In the genomic region with DNA sequence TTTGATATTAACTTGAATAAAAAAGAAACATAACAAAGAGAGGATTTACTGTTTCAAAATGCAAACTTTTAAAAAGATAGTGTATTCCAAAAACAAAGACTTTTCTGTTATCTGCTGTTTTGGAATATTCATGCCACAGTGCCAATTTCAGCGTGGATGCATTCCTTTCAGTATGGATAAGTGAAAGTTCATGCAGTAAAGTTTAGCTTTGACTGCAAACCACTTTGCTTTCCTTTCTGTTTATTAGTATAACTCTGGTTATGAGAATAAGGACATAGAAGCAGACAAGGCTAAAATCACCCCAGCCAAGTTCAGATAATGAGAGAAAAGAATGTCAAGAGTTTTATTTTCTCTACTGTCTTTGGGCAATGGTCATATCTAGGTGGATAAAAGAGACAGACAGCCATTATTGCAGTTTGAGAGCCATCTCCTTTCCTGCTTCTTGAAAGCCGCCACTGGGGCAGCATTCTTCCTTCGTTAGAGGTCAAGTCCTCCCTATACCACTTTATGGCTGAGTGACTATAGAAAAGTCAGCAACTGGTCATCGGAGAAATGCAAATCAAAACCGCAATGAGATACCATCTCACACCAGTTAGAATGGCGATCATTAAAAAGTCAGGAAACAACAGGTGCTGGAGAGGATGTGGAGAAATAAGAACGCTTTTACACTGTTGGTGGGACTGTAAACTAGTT, we compare ENCODE assay signal across 1 cellular context.
TF ChIP-seq lines count a peak whose summit lies in the region.

No MANE protein-coding gene starts in this region.

TF ChIP-seq in PFSK-1, 5 proteins besides CTCF, POLR2A, EP300 and RAD21 (continued from another document):
- TF ChIP-seq, protein P1, sequence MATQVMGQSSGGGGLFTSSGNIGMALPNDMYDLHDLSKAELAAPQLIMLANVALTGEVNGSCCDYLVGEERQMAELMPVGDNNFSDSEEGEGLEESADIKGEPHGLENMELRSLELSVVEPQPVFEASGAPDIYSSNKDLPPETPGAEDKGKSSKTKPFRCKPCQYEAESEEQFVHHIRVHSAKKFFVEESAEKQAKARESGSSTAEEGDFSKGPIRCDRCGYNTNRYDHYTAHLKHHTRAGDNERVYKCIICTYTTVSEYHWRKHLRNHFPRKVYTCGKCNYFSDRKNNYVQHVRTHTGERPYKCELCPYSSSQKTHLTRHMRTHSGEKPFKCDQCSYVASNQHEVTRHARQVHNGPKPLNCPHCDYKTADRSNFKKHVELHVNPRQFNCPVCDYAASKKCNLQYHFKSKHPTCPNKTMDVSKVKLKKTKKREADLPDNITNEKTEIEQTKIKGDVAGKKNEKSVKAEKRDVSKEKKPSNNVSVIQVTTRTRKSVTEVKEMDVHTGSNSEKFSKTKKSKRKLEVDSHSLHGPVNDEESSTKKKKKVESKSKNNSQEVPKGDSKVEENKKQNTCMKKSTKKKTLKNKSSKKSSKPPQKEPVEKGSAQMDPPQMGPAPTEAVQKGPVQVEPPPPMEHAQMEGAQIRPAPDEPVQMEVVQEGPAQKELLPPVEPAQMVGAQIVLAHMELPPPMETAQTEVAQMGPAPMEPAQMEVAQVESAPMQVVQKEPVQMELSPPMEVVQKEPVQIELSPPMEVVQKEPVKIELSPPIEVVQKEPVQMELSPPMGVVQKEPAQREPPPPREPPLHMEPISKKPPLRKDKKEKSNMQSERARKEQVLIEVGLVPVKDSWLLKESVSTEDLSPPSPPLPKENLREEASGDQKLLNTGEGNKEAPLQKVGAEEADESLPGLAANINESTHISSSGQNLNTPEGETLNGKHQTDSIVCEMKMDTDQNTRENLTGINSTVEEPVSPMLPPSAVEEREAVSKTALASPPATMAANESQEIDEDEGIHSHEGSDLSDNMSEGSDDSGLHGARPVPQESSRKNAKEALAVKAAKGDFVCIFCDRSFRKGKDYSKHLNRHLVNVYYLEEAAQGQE (IDR thresholded peaks at IDR 0.05; ENCODE audit: insufficient read depth in 1 of 2, low read depth in 2 of 2, low read length in 2 of 2): no peak; a peak in 1 of 4 replicates
